ENCODE assay signal across 19 cellular contexts in genomic region chr3:188558343-188559068, GRCh38.
DNase-seq lines count a peak whose midpoint lies in the region; ATAC-seq and TF ChIP-seq lines count a peak whose summit lies in the region.
"Had no signal": no experiment of that assay in that cellular context is flagged by ENCODE, and none has a peak within 500 bp of the region (broad histone marks: within the 10 kb centered on the region; RNA-seq: fewer than 3 reads in every experiment).

No MANE protein-coding gene starts in this region.

- POLR2A ChIA-PET in naive thymus-derived CD8-positive, alpha-beta T cell (lab: Charles Lee), result no interaction called here
- POLR2A ChIA-PET in T-cell (lab: Charles Lee), result no interaction called here

- H3K4me3 ChIP-seq in SJSA1 (no peak overlapping the region), fibroblast of pulmonary artery (replicated peaks; ENCODE audit: low read depth, low read length) (no peak overlapping the region), gastrocnemius medialis (no peak overlapping the region)
- H3K4me3 ChIP-seq: Peyer's patch, right atrium auricular region had no signal

- DNase-seq in GDM1 (lab: John Stamatoyannopoulos, UW) (peak; percentile 38), SJSA1 (ENCODE audit: low read depth in 1 of 2, low spot score in 2 of 2) (peak in 1 of 2 experiments; percentile 24), fibroblast of pulmonary artery (ENCODE audit: low read depth) (peak; percentile 37), gastrocnemius medialis (no peak), T-cell (no peak), hypothalamus (lab: John Stamatoyannopoulos, UW) (no peak)
- no peak for DNase-seq in naive thymus-derived CD8-positive, alpha-beta T cell
- DNase-seq: activated CD4-positive, alpha-beta T cell treated with anti-CD3 and anti-CD28 coated beads for 4 hours; glutamatergic neuron; Karpas-422; left cardiac atrium; naive thymus-derived CD4-positive, alpha-beta T cell; NCI-H2029; NCI-H69; Peyer's patch; stimulated activated CD4-positive, alpha-beta T cell treated with anti-CD3 and anti-CD28 coated beads, Interleukin-4, amount 100 ng/mL, for 24 hours had no signal

- in situ Hi-C loops in gastrocnemius medialis (cut with MboI; ENCODE audit: low sequenced_read_pairs in 4 of 4), result loop anchor here in 1 of 4 donors (10.0 to 25.0 kb wide), 2 partner anchors 294 to 821 kb away; partner anchors contain the start of gene BCL6

- peaks cover 14% of the 10 kb centered on the region; the same call in 1 of the 2 replicates for H3K36me3 ChIP-seq in SJSA1
- H3K36me3 ChIP-seq in gastrocnemius medialis, result no peaks in the 10 kb centered on the region
- H3K36me3 ChIP-seq: Peyer's patch, right atrium auricular region had no signal

- no peaks in the 10 kb centered on the region for H3K9me3 ChIP-seq in SJSA1 (replicated peaks)
- no peaks in the 10 kb centered on the region for H3K9me3 ChIP-seq in gastrocnemius medialis
- H3K9me3 ChIP-seq: Peyer's patch, right atrium auricular region had no signal

- peaks cover 0 to 3% (median 0%) of the 10 kb centered on the region in 3 donors for H3K36me3 Mint-ChIP-seq in naive thymus-derived CD8-positive, alpha-beta T cell
- H3K36me3 Mint-ChIP-seq in T-cell, result peaks cover 17% of the 10 kb centered on the region

- peak overlapping the region in 1 of 10 donors; percentile 20 for H3K27ac Mint-ChIP-seq in naive thymus-derived CD8-positive, alpha-beta T cell
- H3K27ac Mint-ChIP-seq in T-cell, result no peak overlapping the region
- H3K27ac Mint-ChIP-seq: activated T-helper 17 cell treated with anti-CD3 and anti-CD28 coated beads, Interleukin-2, amount 50 U/mL, for 72 hours; naive thymus-derived CD4-positive, alpha-beta T cell had no signal

- H3K27me3 ChIP-seq in SJSA1 (replicated peaks) (no peaks in the 10 kb centered on the region), gastrocnemius medialis (no peaks in the 10 kb centered on the region)
- H3K27me3 ChIP-seq: Peyer's patch, right atrium auricular region had no signal

- H3K4me1 ChIP-seq in SJSA1 (replicated peaks), result peaks cover 25% of the 10 kb centered on the region
- peaks cover 46 to 57% of the 10 kb centered on the region in 2 donors for H3K4me1 ChIP-seq in gastrocnemius medialis
- H3K4me1 ChIP-seq: Peyer's patch had no signal

- no peaks in the 10 kb centered on the region for H3K9me3 Mint-ChIP-seq in naive thymus-derived CD8-positive, alpha-beta T cell
- H3K9me3 Mint-ChIP-seq in T-cell, result no peaks in the 10 kb centered on the region
- H3K9me3 Mint-ChIP-seq: activated T-helper 17 cell treated with anti-CD3 and anti-CD28 coated beads, Interleukin-2, amount 50 U/mL, for 72 hours; naive thymus-derived CD4-positive, alpha-beta T cell had no signal

- no peak overlapping the region for H3K4me3 Mint-ChIP-seq in naive thymus-derived CD8-positive, alpha-beta T cell
- H3K4me3 Mint-ChIP-seq in T-cell, result no peak overlapping the region
- H3K4me3 Mint-ChIP-seq: activated T-helper 17 cell treated with anti-CD3 and anti-CD28 coated beads, Interleukin-2, amount 50 U/mL, for 72 hours; naive thymus-derived CD4-positive, alpha-beta T cell had no signal

- H3K27ac ChIP-seq in SJSA1 (peak overlapping the region; percentile 6), gastrocnemius medialis (peak overlapping the region; percentile 24 to 87 (median 73))
- H3K27ac ChIP-seq: Peyer's patch had no signal

- H3K4me1 Mint-ChIP-seq in naive thymus-derived CD8-positive, alpha-beta T cell, result peaks cover 4 to 24% (median 10%) of the 10 kb centered on the region in 4 donors
- peaks cover 14 to 24% (median 16%) of the 10 kb centered on the region in 3 donors for H3K4me1 Mint-ChIP-seq in T-cell

- no peaks in the 10 kb centered on the region for H3K27me3 Mint-ChIP-seq in naive thymus-derived CD8-positive, alpha-beta T cell
- no peaks in the 10 kb centered on the region for H3K27me3 Mint-ChIP-seq in T-cell
- H3K27me3 Mint-ChIP-seq: activated T-helper 17 cell treated with anti-CD3 and anti-CD28 coated beads, Interleukin-2, amount 50 U/mL, for 72 hours; naive thymus-derived CD4-positive, alpha-beta T cell had no signal

- CTCF ChIA-PET in T-cell (lab: Charles Lee), result no interaction called here

- ATAC-seq in gastrocnemius medialis, result no peak
- no peak for ATAC-seq in naive thymus-derived CD8-positive, alpha-beta T cell
- ATAC-seq in T-cell (replicated peaks in 1 of 4), result no peak
- ATAC-seq: activated T-helper 17 cell treated with anti-CD3 and anti-CD28 coated beads, Interleukin-2, amount 50 U/mL, for 72 hours; HCT116; naive thymus-derived CD4-positive, alpha-beta T cell had no signal

- intact Hi-C loops in gastrocnemius medialis (cut with DNase I; ENCODE audit: low total_unique reads), result no loop called here

- TF ChIP-seq POLR2A in gastrocnemius medialis (IDR thresholded peaks at IDR 0.05), result no peak

- no peak for TF ChIP-seq CTCF in fibroblast of pulmonary artery (IDR thresholded peaks at IDR 0.05; ENCODE audit: low read length, missing control alignments)
- no peak for TF ChIP-seq CTCF in gastrocnemius medialis (IDR thresholded peaks at IDR 0.05 in 4 of 5, conservative IDR thresholded peaks at IDR 0.05 in 1 of 5)

Comparison
In these comparisons a context has a peak if more than half of its experiments do, and no peak if none do; other contexts are left out.
1. DNase-seq: peak in GDM1 (single experiment) and fibroblast of pulmonary artery (single experiment); none in gastrocnemius medialis (0 of 2), naive thymus-derived CD8-positive, alpha-beta T cell (0 of 10), T-cell (0 of 34) and hypothalamus (0 of 51).